Comparison of ENCODE assay signal across 1 cellular context in genomic region chr19:50818859-50819472, GRCh38.
A peak's percentile ranks its signal among the peaks of the same experiment; 100 is the strongest.
TF ChIP-seq lines count a peak whose summit lies in the region.

No MANE protein-coding gene starts in this region.

TF ChIP-seq in K562, 482 proteins besides CTCF, POLR2A, EP300 and RAD21:
- no peak for TF ChIP-seq ZZZ3 (IDR thresholded peaks at IDR 0.05)
- peak; percentile 27; the same call in 1 of the 2 replicates for TF ChIP-seq CBFA2T3 (IDR thresholded peaks at IDR 0.05)
- TF ChIP-seq POLR2H (tag; IDR thresholded peaks at IDR 0.05; ENCODE audit: low read depth): no peak
- TF ChIP-seq RERE (CRISPR knock-in tag; IDR thresholded peaks at IDR 0.05; ENCODE audit: borderline replicate concordance): peak; percentile 55; the same call in 1 of the 2 replicates
- no peak for TF ChIP-seq KHSRP (IDR thresholded peaks at IDR 0.05)
- TF ChIP-seq BHLHE40 (IDR thresholded peaks at IDR 0.05; ENCODE audit: low read length): peak; percentile 12; the same call in 1 of the 2 replicates
